Comparison of ENCODE assay signal across 8 cellular contexts in genomic region chr5:78984020-78984610, GRCh38. TPM values are rescaled to one million over a fixed set of nuclear protein-coding genes. Genes with fewer than 3 reads are reported as not detected.
A peak's percentile ranks its signal among the peaks of the same experiment; 100 is the strongest.
DNase-seq lines count a peak whose midpoint lies in the region; ATAC-seq and TF ChIP-seq lines count a peak whose summit lies in the region.

No MANE protein-coding gene starts in this region.

- H3K4me1 Mint-ChIP-seq in activated CD4-positive, alpha-beta T cell treated with anti-CD3 and anti-CD28 coated beads, Interleukin-2, amount 10 ng/mL, durations not matched to agents 7 days and 5 days = peaks cover 50% of the 10 kb centered on the region
- H3K4me1 Mint-ChIP-seq in MCF 10A (ENCODE audit: insufficient read depth, unreplicated experiment) = peaks cover 7% of the 10 kb centered on the region

- no peaks in the 10 kb centered on the region for H3K27me3 ChIP-seq in MG63
- H3K27me3 ChIP-seq in upper lobe of left lung = no peaks in the 10 kb centered on the region

- no peak for DNase-seq in activated CD4-positive, alpha-beta T cell treated with anti-CD3 and anti-CD28 coated beads, Interleukin-2, amount 10 ng/mL, durations not matched to agents 7 days and 5 days
- DNase-seq in activated CD4-positive, alpha-beta T cell treated with anti-CD3 and anti-CD28 coated beads, Interleukin-2, amount 50 U/mL, for 1 hour = no peak
- DNase-seq in MG63 = no peak
- DNase-seq in MCF 10A (ENCODE audit: unreplicated experiment) = no peak
- DNase-seq in lung microvascular endothelial cell (ENCODE audit: low read depth in 2 of 2) = peak; percentile 37 to 52
- DNase-seq in upper lobe of left lung = no peak
- no peak for DNase-seq in cortex of kidney (lab: John Stamatoyannopoulos, UW)

- peak overlapping the region; percentile 90 for H3K4me3 Mint-ChIP-seq in activated CD4-positive, alpha-beta T cell treated with anti-CD3 and anti-CD28 coated beads, Interleukin-2, amount 10 ng/mL, durations not matched to agents 7 days and 5 days
- H3K4me3 Mint-ChIP-seq in MCF 10A (ENCODE audit: unreplicated experiment) = peak overlapping the region; percentile 83

- H3K36me3 Mint-ChIP-seq in activated CD4-positive, alpha-beta T cell treated with anti-CD3 and anti-CD28 coated beads, Interleukin-2, amount 10 ng/mL, durations not matched to agents 7 days and 5 days (ENCODE audit: low read depth) = peaks cover 4% of the 10 kb centered on the region
- H3K36me3 Mint-ChIP-seq in MCF 10A (ENCODE audit: insufficient read depth, unreplicated experiment) = no peaks in the 10 kb centered on the region

- TF ChIP-seq POLR2A in upper lobe of left lung (IDR thresholded peaks at IDR 0.05) = no peak

- TF ChIP-seq CTCF in MCF 10A (IDR thresholded peaks at IDR 0.05; ENCODE audit: unreplicated experiment) = no peak
- TF ChIP-seq CTCF in upper lobe of left lung (IDR thresholded peaks at IDR 0.05) = peak in 1 of 6 experiments; percentile 55

- H3K4me3 ChIP-seq in MG63 (peak overlapping the region; percentile 61), upper lobe of left lung (peak overlapping the region; percentile 63 to 98 (median 83))

- ATAC-seq in upper lobe of left lung (ENCODE audit: low FRiP score in 2 of 2) = no peak
- no peak for ATAC-seq in GM18498 (IDR thresholded peaks at IDR 0.05; ENCODE audit: unreplicated experiment)

- H3K27ac Mint-ChIP-seq in activated CD4-positive, alpha-beta T cell treated with anti-CD3 and anti-CD28 coated beads, Interleukin-2, amount 10 ng/mL, durations not matched to agents 7 days and 5 days = peak overlapping the region; percentile 95
- H3K27ac Mint-ChIP-seq in MCF 10A (ENCODE audit: low read depth, unreplicated experiment) = peak overlapping the region; percentile 31

- no peaks in the 10 kb centered on the region for H3K36me3 ChIP-seq in MG63
- no peaks in the 10 kb centered on the region for H3K36me3 ChIP-seq in upper lobe of left lung

- peaks cover 15 to 26% (median 23%) of the 10 kb centered on the region in 4 donors for H3K4me1 ChIP-seq in upper lobe of left lung

- TF ChIP-seq EP300 in upper lobe of left lung (IDR thresholded peaks at IDR 0.05) = no peak

- peak overlapping the region; percentile 97 to 99 (median 98) for H3K27ac ChIP-seq in upper lobe of left lung

- intact Hi-C loops in MCF 10A (cut with micrococcal nuclease) = loop anchor here (2.0 kb wide), 1 partner anchor 149 kb away; no protein-coding TSS in a partner anchor

- BruUV-seq in MCF 10A (replicated peaks; lab: Mats Ljungman, UMichigan) = TSS peak; percentile 63

- CTCF ChIA-PET in activated CD4-positive, alpha-beta T cell treated with anti-CD3 and anti-CD28 coated beads, Interleukin-2, amount 10 ng/mL, durations not matched to agents 7 days and 5 days (lab: Charles Lee) = interaction anchor here (0.5 to 1.7 kb wide), 3 partner anchors 13 to 1274 kb away, joined by 3 to 6 read pairs (median 4); no protein-coding TSS in a partner anchor
- CTCF ChIA-PET in MCF 10A (lab: Yijun Ruan, JAX) = interaction anchor here (0.6 to 3.3 kb wide), 11 partner anchors 10 to 692 kb away, joined by 3 to 25 read pairs (median 3); partner anchors contain the start of gene LHFPL2

- no peaks in the 10 kb centered on the region for H3K9me3 Mint-ChIP-seq in activated CD4-positive, alpha-beta T cell treated with anti-CD3 and anti-CD28 coated beads, Interleukin-2, amount 10 ng/mL, durations not matched to agents 7 days and 5 days
- H3K9me3 Mint-ChIP-seq in MCF 10A (ENCODE audit: unreplicated experiment) = no peaks in the 10 kb centered on the region

- 0% methylated on average over 17 to 19 of the region's 19 CpGs for WGBS in upper lobe of left lung, 2 donors

- H3K9me3 ChIP-seq in MG63 (no peaks in the 10 kb centered on the region), upper lobe of left lung (no peaks in the 10 kb centered on the region)

- POLR2A ChIA-PET in activated CD4-positive, alpha-beta T cell treated with anti-CD3 and anti-CD28 coated beads, Interleukin-2, amount 10 ng/mL, durations not matched to agents 7 days and 5 days (lab: Charles Lee) = no interaction called here
- POLR2A ChIA-PET in MCF 10A (lab: Yijun Ruan, JAX) = interaction anchor here (0.6 to 3.8 kb wide), 28 partner anchors 8 to 689 kb away, joined by 3 to 17 read pairs (median 4); partner anchors contain the start of genes AP3B1, HOMER1 and SCAMP1

- no peaks in the 10 kb centered on the region for H3K27me3 Mint-ChIP-seq in activated CD4-positive, alpha-beta T cell treated with anti-CD3 and anti-CD28 coated beads, Interleukin-2, amount 10 ng/mL, durations not matched to agents 7 days and 5 days
- H3K27me3 Mint-ChIP-seq in MCF 10A (ENCODE audit: insufficient read depth, unreplicated experiment) = no peaks in the 10 kb centered on the region

RNA-seq across cellular contexts. Expression of gene ARSB, which starts 1.0 kb away (rescaled TPM):
- 10 to 100 TPM; 10.4 to 11.5 TPM for total RNA-seq in activated CD4-positive, alpha-beta T cell treated with anti-CD3 and anti-CD28 coated beads, Interleukin-2, amount 10 ng/mL, durations not matched to agents 7 days and 5 days
- 10.2 and 10.3 TPM in 2 replicates for total RNA-seq in MG63 (2014; rRNA removed; shearing (Covaris generic); ENCODE audit: low replicate concordance)
- 5.2 and 7.9 TPM in 2 replicates for total RNA-seq in MCF 10A (2022)
- total RNA-seq in lung microvascular endothelial cell = 7.0 and 11.7 TPM in 2 replicates
- total RNA-seq in upper lobe of left lung = 10 to 100 TPM in 5 of 6 donors, 1 to 10 TPM in 1; 9.8 to 24.1 (median 18.7) TPM

Comparison
In these comparisons a context has a peak if more than half of its experiments do, and no peak if none do; other contexts are left out.
1. DNase-seq: peak in lung microvascular endothelial cell (2 of 2); none in activated CD4-positive, alpha-beta T cell treated with anti-CD3 and anti-CD28 coated beads, Interleukin-2, amount 10 ng/mL, durations not matched to agents 7 days and 5 days (single experiment), activated CD4-positive, alpha-beta T cell treated with anti-CD3 and anti-CD28 coated beads, Interleukin-2, amount 50 U/mL, for 1 hour (single experiment), MG63 (single experiment), MCF 10A (single experiment), upper lobe of left lung (0 of 2) and cortex of kidney (single experiment).